1 cellular context compared by ENCODE assay signal in genomic region chr19:1776606-1777147, GRCh38.
TF ChIP-seq lines count a peak whose summit lies in the region.

No MANE protein-coding gene starts in this region.

TF ChIP-seq in H1, 55 proteins besides CTCF, POLR2A, EP300 and RAD21:
- TF ChIP-seq SP1 (IDR thresholded peaks at IDR 0.05; ENCODE audit: low read depth, low read length) (no peak), KDM5A (IDR thresholded peaks at IDR 0.05; ENCODE audit: low read length) (no peak), RXRA (IDR thresholded peaks at IDR 0.05; ENCODE audit: insufficient read depth, low read depth, low read length) (no peak), KDM4A (IDR thresholded peaks at IDR 0.05; ENCODE audit: low read depth, low read length, severe bottlenecking) (no peak), PHF8 (conservative IDR thresholded peaks at IDR 0.05; ENCODE audit: low read depth, low read length) (no peak), NANOG (IDR thresholded peaks at IDR 0.05; ENCODE audit: insufficient read depth, low read depth, low read length, poor library complexity, severe bottlenecking) (no peak), KDM1A (IDR thresholded peaks at IDR 0.05; ENCODE audit: borderline replicate concordance, low read length) (no peak), ZNF274 (IDR thresholded peaks at IDR 0.05; ENCODE audit: borderline replicate concordance, extremely low read depth, low read length) (no peak), GABPA (IDR thresholded peaks at IDR 0.05; ENCODE audit: borderline replicate concordance, insufficient read depth, low read length) (no peak), SUZ12 (IDR thresholded peaks at IDR 0.05; ENCODE audit: low read length) (peak; percentile 77; the same call in 1 of the 2 replicates), JUND (IDR thresholded peaks at IDR 0.05; ENCODE audit: low read length) (0 out of 2 replicates have a peak, but pooled peaks have one; percentile 46), JUN (IDR thresholded peaks at IDR 0.05; ENCODE audit: low read depth, low read length) (no peak), HDAC2 (IDR thresholded peaks at IDR 0.05; ENCODE audit: borderline replicate concordance in 1 of 2, low read depth in 2 of 2, low read length in 2 of 2) (no peak), CBX8 (IDR thresholded peaks at IDR 0.05; ENCODE audit: borderline replicate concordance, low read depth, low read length) (no peak), POU5F1 (IDR thresholded peaks at IDR 0.05; ENCODE audit: low read depth, low read length) (no peak), TAF1 (IDR thresholded peaks at IDR 0.05; ENCODE audit: low read depth, low read length) (no peak), CEBPB (IDR thresholded peaks at IDR 0.05; ENCODE audit: low read depth, low read length) (no peak), CTBP2 (IDR thresholded peaks at IDR 0.05; ENCODE audit: borderline replicate concordance, insufficient read depth, insufficient read length, low read length) (peak; percentile 85), SRF (IDR thresholded peaks at IDR 0.05; ENCODE audit: low read depth, low read length) (no peak), CBX5 (IDR thresholded peaks at IDR 0.05; ENCODE audit: low read depth, low read length) (no peak), BRCA1 (IDR thresholded peaks at IDR 0.05; ENCODE audit: low read depth, low read length) (no peak), RFX5 (IDR thresholded peaks at IDR 0.05; ENCODE audit: borderline replicate concordance, low read depth, low read length) (no peak), CREB1 (IDR thresholded peaks at IDR 0.05) (no peak), SIN3A (conservative IDR thresholded peaks at IDR 0.05 in 1 of 2, IDR thresholded peaks at IDR 0.05 in 1 of 2; ENCODE audit: low read depth in 1 of 2, low read length in 2 of 2) (no peak), EZH2 (IDR thresholded peaks at IDR 0.05; ENCODE audit: low read depth, low read length, severe bottlenecking) (peak; percentile 83), SP4 (IDR thresholded peaks at IDR 0.05; ENCODE audit: low read length) (no peak), SIX5 (IDR thresholded peaks at IDR 0.05; ENCODE audit: low read depth, low read length) (no peak), CHD7 (IDR thresholded peaks at IDR 0.05; ENCODE audit: insufficient replicate concordance, low read length) (no peak), FOSL1 (IDR thresholded peaks at IDR 0.05; ENCODE audit: insufficient read depth, low read depth, low read length) (no peak), ASH2L (IDR thresholded peaks at IDR 0.05; ENCODE audit: low read length) (no peak), RNF2 (IDR thresholded peaks at IDR 0.05; ENCODE audit: borderline replicate concordance, low read depth, low read length, missing control alignments, poor library complexity, severe bottlenecking) (peak; percentile 17)
- TF ChIP-seq, protein P1, sequence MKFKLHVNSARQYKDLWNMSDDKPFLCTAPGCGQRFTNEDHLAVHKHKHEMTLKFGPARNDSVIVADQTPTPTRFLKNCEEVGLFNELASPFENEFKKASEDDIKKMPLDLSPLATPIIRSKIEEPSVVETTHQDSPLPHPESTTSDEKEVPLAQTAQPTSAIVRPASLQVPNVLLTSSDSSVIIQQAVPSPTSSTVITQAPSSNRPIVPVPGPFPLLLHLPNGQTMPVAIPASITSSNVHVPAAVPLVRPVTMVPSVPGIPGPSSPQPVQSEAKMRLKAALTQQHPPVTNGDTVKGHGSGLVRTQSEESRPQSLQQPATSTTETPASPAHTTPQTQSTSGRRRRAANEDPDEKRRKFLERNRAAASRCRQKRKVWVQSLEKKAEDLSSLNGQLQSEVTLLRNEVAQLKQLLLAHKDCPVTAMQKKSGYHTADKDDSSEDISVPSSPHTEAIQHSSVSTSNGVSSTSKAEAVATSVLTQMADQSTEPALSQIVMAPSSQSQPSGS (IDR thresholded peaks at IDR 0.05; ENCODE audit: low read length) = no peak
- TF ChIP-seq, protein P2, sequence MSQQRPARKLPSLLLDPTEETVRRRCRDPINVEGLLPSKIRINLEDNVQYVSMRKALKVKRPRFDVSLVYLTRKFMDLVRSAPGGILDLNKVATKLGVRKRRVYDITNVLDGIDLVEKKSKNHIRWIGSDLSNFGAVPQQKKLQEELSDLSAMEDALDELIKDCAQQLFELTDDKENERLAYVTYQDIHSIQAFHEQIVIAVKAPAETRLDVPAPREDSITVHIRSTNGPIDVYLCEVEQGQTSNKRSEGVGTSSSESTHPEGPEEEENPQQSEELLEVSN (IDR thresholded peaks at IDR 0.05) = no peak
- TF ChIP-seq, protein P3, sequence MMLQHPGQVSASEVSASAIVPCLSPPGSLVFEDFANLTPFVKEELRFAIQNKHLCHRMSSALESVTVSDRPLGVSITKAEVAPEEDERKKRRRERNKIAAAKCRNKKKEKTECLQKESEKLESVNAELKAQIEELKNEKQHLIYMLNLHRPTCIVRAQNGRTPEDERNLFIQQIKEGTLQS (IDR thresholded peaks at IDR 0.05; ENCODE audit: insufficient read depth, low read depth, low read length) = no peak
